20 cellular contexts compared by ENCODE assay signal in the genomic region with DNA sequence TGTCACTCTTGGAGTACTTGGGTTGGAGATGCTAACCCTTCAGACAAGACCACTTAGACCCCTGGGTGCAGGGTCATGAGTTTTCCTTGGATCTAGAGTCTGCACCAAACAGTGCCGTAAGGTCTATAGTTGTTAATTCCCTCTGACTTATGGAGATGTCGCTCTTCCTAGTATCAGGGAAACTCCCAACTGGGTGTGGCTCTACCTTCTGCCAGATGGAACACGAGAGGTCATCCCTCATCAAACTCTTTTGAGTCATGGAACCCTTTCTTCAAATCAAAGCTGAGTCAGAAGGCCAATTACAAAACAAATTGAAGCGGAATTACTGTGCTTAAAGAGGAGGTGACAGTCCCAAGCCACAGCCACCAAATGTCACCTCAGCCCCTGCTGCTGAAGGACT.
DNase-seq lines count a peak whose midpoint lies in the region; ATAC-seq, FAIRE-seq and TF ChIP-seq lines count a peak whose summit lies in the region.
"Had no signal": no experiment of that assay in that cellular context is flagged by ENCODE, and none has a peak within 500 bp of the region (broad histone marks: within the 10 kb centered on the region; RNA-seq: fewer than 3 reads in every experiment).

No MANE protein-coding gene starts in this region.

- no peak overlapping the region for H3K4me2 ChIP-seq in K562 (ENCODE audit: insufficient read depth, low read length)
- H3K4me2 ChIP-seq: SK-N-SH had no signal

- BruUV-seq in MCF 10A (replicated peaks; lab: Mats Ljungman, UMichigan): no TSS peak
- no TSS peak for BruUV-seq in K562 (replicated peaks; lab: Mats Ljungman, UMichigan)

- CTCF ChIA-PET in MCF 10A (lab: Yijun Ruan, JAX): no interaction called here
- CTCF ChIA-PET in K562 (lab: Yijun Ruan, JAX; ENCODE audit: low intra/inter-chr PET ratio): no interaction called here

- H3K9me3 ChIP-seq in breast epithelium: no peaks in the 10 kb centered on the region
- H3K9me3 ChIP-seq in K562 (replicated peaks; ENCODE audit: control insufficient read depth, insufficient read depth, low read depth, low read length): no peaks in the 10 kb centered on the region
- H3K9me3 ChIP-seq in tibial artery: no peaks in the 10 kb centered on the region
- H3K9me3 ChIP-seq: SK-N-SH had no signal

- TF ChIP-seq EP300 in K562 (IDR thresholded peaks at IDR 0.05; ENCODE audit: low read length): no peak

- FAIRE-seq in K562 (lab: Jason Lieb, UNC): peak; percentile 35
- FAIRE-seq: GM12892, H54, RCC 7860 had no signal

- no peaks in the 10 kb centered on the region for H3K9me3 Mint-ChIP-seq in MCF 10A (ENCODE audit: unreplicated experiment)
- no peaks in the 10 kb centered on the region for H3K9me3 Mint-ChIP-seq in effector memory CD8-positive, alpha-beta T cell
- H3K9me3 Mint-ChIP-seq: CD4-positive, alpha-beta T cell; HFFc6 had no signal

- no peaks in the 10 kb centered on the region for H3K27me3 ChIP-seq in breast epithelium
- H3K27me3 ChIP-seq in K562 (ENCODE audit: control insufficient read depth in 2 of 2, insufficient read depth in 2 of 2, low read length in 2 of 2): no peaks in the 10 kb centered on the region
- H3K27me3 ChIP-seq in tibial artery: no peaks in the 10 kb centered on the region

- DNase-seq in MCF 10A (ENCODE audit: unreplicated experiment) (peak; percentile 66), breast epithelium (ENCODE audit: low spot score in 2 of 2) (no peak), K562 (ENCODE audit: extremely low read depth in 1 of 4, low spot score in 3 of 4) (no peak), fibroblast of mammary gland (ENCODE audit: low read depth) (peak; percentile 52), NCI-H1092 (lab: John Stamatoyannopoulos, UW) (no peak), tibial artery (no peak)
- DNase-seq in effector memory CD8-positive, alpha-beta T cell: no peak
- DNase-seq: CD4-positive, alpha-beta T cell; NCI-H1048; NCI-H146; NCI-H446 treated with DMSO at 0.1 percent for 48 hours; SHP77 treated with DMSO at 0.1 percent for 48 hours had no signal

- H3K4me3 Mint-ChIP-seq in MCF 10A (ENCODE audit: unreplicated experiment): no peak overlapping the region
- H3K4me3 Mint-ChIP-seq in effector memory CD8-positive, alpha-beta T cell: no peak overlapping the region
- H3K4me3 Mint-ChIP-seq: B cell; CD4-positive, alpha-beta T cell; HFFc6 had no signal

- intact Hi-C loops in MCF 10A (cut with micrococcal nuclease): no loop called here
- intact Hi-C loops in breast epithelium (cut with DNase I; ENCODE audit: low total_unique reads): no loop called here
- intact Hi-C loops in K562 (cut with micrococcal nuclease): no loop called here
- intact Hi-C loops in tibial artery (cut with DNase I; ENCODE audit: low total_unique reads): no loop called here

- POLR2A ChIA-PET in MCF 10A (lab: Yijun Ruan, JAX) (interaction anchor here (0.6 kb wide), 1 partner anchor 157 kb away, joined by 3 read pairs; no protein-coding TSS in a partner anchor), K562 (lab: Yijun Ruan, JAX) (interaction anchor here (0.7 kb wide), 1 partner anchor 473 kb away, joined by 3 read pairs; no protein-coding TSS in a partner anchor)

- H3K9ac ChIP-seq in K562 (ENCODE audit: insufficient read depth in 1 of 2, low read depth in 2 of 2, low read length in 2 of 2): peak overlapping the region in 1 of 2 experiments; percentile 35; a peak in 1 of 4 replicates
- H3K9ac ChIP-seq: SK-N-SH had no signal

- no peaks in the 10 kb centered on the region for H3K27me3 Mint-ChIP-seq in MCF 10A (ENCODE audit: insufficient read depth, unreplicated experiment)
- H3K27me3 Mint-ChIP-seq in effector memory CD8-positive, alpha-beta T cell: peaks cover 6 to 44% of the 10 kb centered on the region in 2 donors
- H3K27me3 Mint-ChIP-seq: CD4-positive, alpha-beta T cell had no signal

- H3K27ac ChIP-seq in breast epithelium (no peak overlapping the region), K562 (ENCODE audit: extremely low read depth, low read depth, low read length) (no peak overlapping the region), tibial artery (no peak overlapping the region)
- H3K27ac ChIP-seq: 22Rv1 had no signal

- H3K4me1 ChIP-seq in breast epithelium (peaks cover 0 to 4% of the 10 kb centered on the region in 2 donors), K562 (replicated peaks in 1 of 2; ENCODE audit: control insufficient read depth in 2 of 2, insufficient read depth in 2 of 2, low read length in 2 of 2) (peaks cover 3 to 8% of the 10 kb centered on the region in 2 experiments; a peak in 4 of 5 replicates), tibial artery (no peaks in the 10 kb centered on the region)

- in situ Hi-C loops in K562 (cut with MboI): no loop called here

- H3K36me3 Mint-ChIP-seq in MCF 10A (ENCODE audit: insufficient read depth, unreplicated experiment): no peaks in the 10 kb centered on the region
- no peaks in the 10 kb centered on the region for H3K36me3 Mint-ChIP-seq in effector memory CD8-positive, alpha-beta T cell (ENCODE audit: insufficient read depth)

- no peaks in the 10 kb centered on the region for H4K20me1 ChIP-seq in K562 (replicated peaks; ENCODE audit: control insufficient read depth, insufficient read depth, low read length)

- no peak for ATAC-seq in K562
- ATAC-seq in effector memory CD8-positive, alpha-beta T cell (replicated peaks): no peak
- no peak for ATAC-seq in GM18909 (IDR thresholded peaks at IDR 0.05; ENCODE audit: poor library complexity, unreplicated experiment)

- H2AFZ ChIP-seq in K562 (ENCODE audit: low read depth, low read length): no peak overlapping the region

- TF ChIP-seq CTCF in MCF 10A (IDR thresholded peaks at IDR 0.05; ENCODE audit: unreplicated experiment) (no peak), breast epithelium (IDR thresholded peaks at IDR 0.05) (no peak), K562 (IDR thresholded peaks at IDR 0.05 in 2 of 3, conservative IDR thresholded peaks at IDR 0.05 in 1 of 3; ENCODE audit: insufficient read depth in 2 of 3, low read depth in 1 of 3, low read length in 3 of 3) (no peak), fibroblast of mammary gland (conservative IDR thresholded peaks at IDR 0.05; ENCODE audit: control insufficient read depth, insufficient read depth, low read depth, low read length) (no peak), tibial artery (IDR thresholded peaks at IDR 0.05) (no peak)

- peak overlapping the region; percentile 39 for H3K27ac Mint-ChIP-seq in MCF 10A (ENCODE audit: low read depth, unreplicated experiment)
- H3K27ac Mint-ChIP-seq in effector memory CD8-positive, alpha-beta T cell: no peak overlapping the region
- H3K27ac Mint-ChIP-seq: B cell; CD4-positive, alpha-beta T cell; HFFc6 had no signal

- peaks cover 15% of the 10 kb centered on the region for H3K4me1 Mint-ChIP-seq in MCF 10A (ENCODE audit: insufficient read depth, unreplicated experiment)
- H3K4me1 Mint-ChIP-seq in effector memory CD8-positive, alpha-beta T cell (ENCODE audit: low read depth in 2 of 2): peaks cover 0 to 2% of the 10 kb centered on the region in 2 donors
- H3K4me1 Mint-ChIP-seq: B cell had no signal

- no peaks in the 10 kb centered on the region for H3K79me2 ChIP-seq in K562 (ENCODE audit: control insufficient read depth, insufficient read depth, low read length)

- no peak for TF ChIP-seq RAD21 in K562 (CRISPR knock-in tag; conservative IDR thresholded peaks at IDR 0.05 in 1 of 2, IDR thresholded peaks at IDR 0.05 in 1 of 2)

- H3K36me3 ChIP-seq in breast epithelium: no peaks in the 10 kb centered on the region
- H3K36me3 ChIP-seq in K562 (ENCODE audit: control insufficient read depth, insufficient read depth, low read length): no peaks in the 10 kb centered on the region
- no peaks in the 10 kb centered on the region for H3K36me3 ChIP-seq in tibial artery

- no peaks in the 10 kb centered on the region for H3K9me1 ChIP-seq in K562 (ENCODE audit: control insufficient read depth, insufficient read depth, low read length)

- no peak overlapping the region for H3K4me3 ChIP-seq in breast epithelium
- H3K4me3 ChIP-seq in K562: no peak overlapping the region
- H3K4me3 ChIP-seq in fibroblast of mammary gland (ENCODE audit: control insufficient read depth, low read depth, low read length): no peak overlapping the region
- no peak overlapping the region for H3K4me3 ChIP-seq in tibial artery

- TF ChIP-seq POLR2A in breast epithelium (IDR thresholded peaks at IDR 0.05) (no peak), K562 (conservative IDR thresholded peaks at IDR 0.05) (no peak)

- 32% methylated on average over 4 of the region's 4 CpGs for WGBS in K562 (ENCODE audit: insufficient coverage, low coverage, missing lambda C conversion rate)

TF ChIP-seq in K562, 482 proteins besides CTCF, POLR2A, EP300 and RAD21:
- TF ChIP-seq ZKSCAN8 (CRISPR knock-in tag; IDR thresholded peaks at IDR 0.05): no peak
- TF ChIP-seq, protein P1, sequence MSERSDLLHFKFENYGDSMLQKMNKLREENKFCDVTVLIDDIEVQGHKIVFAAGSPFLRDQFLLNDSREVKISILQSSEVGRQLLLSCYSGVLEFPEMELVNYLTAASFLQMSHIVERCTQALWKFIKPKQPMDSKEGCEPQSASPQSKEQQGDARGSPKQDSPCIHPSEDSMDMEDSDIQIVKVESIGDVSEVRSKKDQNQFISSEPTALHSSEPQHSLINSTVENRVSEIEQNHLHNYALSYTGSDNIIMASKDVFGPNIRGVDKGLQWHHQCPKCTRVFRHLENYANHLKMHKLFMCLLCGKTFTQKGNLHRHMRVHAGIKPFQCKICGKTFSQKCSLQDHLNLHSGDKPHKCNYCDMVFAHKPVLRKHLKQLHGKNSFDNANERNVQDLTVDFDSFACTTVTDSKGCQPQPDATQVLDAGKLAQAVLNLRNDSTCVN (CRISPR knock-in tag; IDR thresholded peaks at IDR 0.05): no peak
- TF ChIP-seq MECOM (CRISPR knock-in tag; IDR thresholded peaks at IDR 0.05): no peak

Comparison
In these comparisons a context has a peak if more than half of its experiments do, and no peak if none do; other contexts are left out.
1. DNase-seq: peak in MCF 10A (single experiment) and fibroblast of mammary gland (single experiment); none in breast epithelium (0 of 2), K562 (0 of 4), effector memory CD8-positive, alpha-beta T cell (0 of 3), NCI-H1092 (single experiment) and tibial artery (0 of 2).